Comparison of ENCODE assay signal across 8 cellular contexts in genomic region chr7:139777948-139778841, GRCh38. TPM values are rescaled to one million over a fixed set of nuclear protein-coding genes. Genes with fewer than 3 reads are reported as not detected.
A peak's percentile ranks its signal among the peaks of the same experiment; 100 is the strongest.
DNase-seq lines count a peak whose midpoint lies in the region; ATAC-seq and TF ChIP-seq lines count a peak whose summit lies in the region.

HIPK2 (minus strand) TSS chr7:139777998; CDS start chr7:139777623, 375 bp downstream.

- CTCF ChIA-PET in AG04450 (lab: Charles Lee), result interaction anchor here (0.6 to 1.3 kb wide), 10 partner anchors 97 to 224 kb away, joined by 3 to 6 read pairs (median 4); no protein-coding TSS in a partner anchor
- CTCF ChIA-PET in activated CD8-positive, alpha-beta T cell treated with anti-CD3 and anti-CD28 coated beads, Interleukin-2, amount 10 ng/mL, durations not matched to agents 7 days and 5 days (lab: Charles Lee), result interaction anchor here (0.7 to 2.0 kb wide), 7 partner anchors 9 to 270 kb away, joined by 3 to 14 read pairs (median 4); no protein-coding TSS in a partner anchor

- peaks cover 7 to 19% of the 10 kb centered on the region in 2 donors for H3K4me1 ChIP-seq in lung (ENCODE audit: control insufficient read depth in 2 of 2, insufficient read depth in 2 of 2, low read length in 2 of 2)

- ATAC-seq in GM18867 (IDR thresholded peaks at IDR 0.05; ENCODE audit: unreplicated experiment), result peak; percentile 76
- peak; percentile 64 for ATAC-seq in HG03108 (IDR thresholded peaks at IDR 0.05; ENCODE audit: unreplicated experiment)
- peak; percentile 71 for ATAC-seq in activated CD8-positive, alpha-beta T cell treated with anti-CD3 and anti-CD28 coated beads, Interleukin-2, amount 10 ng/mL, durations not matched to agents 7 days and 5 days
- peak; percentile 82 for ATAC-seq in lung (ENCODE audit: insufficient read depth, low FRiP score)

- no peak for TF ChIP-seq CTCF in AG04450 (IDR thresholded peaks at IDR 0.05; ENCODE audit: low read depth, low read length)
- TF ChIP-seq CTCF in lung (IDR thresholded peaks at IDR 0.05; ENCODE audit: control extremely low read depth, extremely low read depth), result no peak

- H3K4me3 Mint-ChIP-seq in activated CD8-positive, alpha-beta T cell treated with anti-CD3 and anti-CD28 coated beads, Interleukin-2, amount 10 ng/mL, durations not matched to agents 7 days and 5 days, result peak within 1 kb of the TSS; percentile 94

- H3K27ac ChIP-seq in AG04450 (ENCODE audit: low read depth, low read length) (peak within 1 kb of the TSS; percentile 96), lung (ENCODE audit: low read depth in 1 of 2, low read length in 1 of 2) (peak within 1 kb of the TSS; percentile 98 to 99)

- peaks cover 16% of the 10 kb centered on the region for H3K27me3 Mint-ChIP-seq in activated CD8-positive, alpha-beta T cell treated with anti-CD3 and anti-CD28 coated beads, Interleukin-2, amount 10 ng/mL, durations not matched to agents 7 days and 5 days (ENCODE audit: low read depth)

- peaks cover 0 to 2% of the 10 kb centered on the region in 2 donors for H3K36me3 ChIP-seq in lung (ENCODE audit: control insufficient read depth in 2 of 2, insufficient read depth in 2 of 2, low read length in 2 of 2)

- 0 to 1% methylated on average over 28 to 96 of the region's 96 CpGs for WGBS in lung, 2 donors

- peaks cover 4% of the 10 kb centered on the region for H3K36me3 Mint-ChIP-seq in activated CD8-positive, alpha-beta T cell treated with anti-CD3 and anti-CD28 coated beads, Interleukin-2, amount 10 ng/mL, durations not matched to agents 7 days and 5 days (ENCODE audit: low read depth)

- POLR2A ChIA-PET in AG04450 (lab: Yijun Ruan, JAX), result interaction anchor here (0.8 to 1.7 kb wide), 5 partner anchors 46 to 217 kb away, joined by 3 to 11 read pairs (median 5); no protein-coding TSS in a partner anchor
- POLR2A ChIA-PET in activated CD8-positive, alpha-beta T cell treated with anti-CD3 and anti-CD28 coated beads, Interleukin-2, amount 10 ng/mL, durations not matched to agents 7 days and 5 days (lab: Charles Lee), result no interaction called here

- H3K27me3 ChIP-seq in AG04450 (ENCODE audit: control insufficient read depth, insufficient read depth, low read length) (no peaks in the 10 kb centered on the region), lung (ENCODE audit: control insufficient read depth, insufficient read depth) (no peaks in the 10 kb centered on the region)

- no peaks in the 10 kb centered on the region for H3K9me3 Mint-ChIP-seq in activated CD8-positive, alpha-beta T cell treated with anti-CD3 and anti-CD28 coated beads, Interleukin-2, amount 10 ng/mL, durations not matched to agents 7 days and 5 days (ENCODE audit: insufficient read depth)

- H3K27ac Mint-ChIP-seq in activated CD8-positive, alpha-beta T cell treated with anti-CD3 and anti-CD28 coated beads, Interleukin-2, amount 10 ng/mL, durations not matched to agents 7 days and 5 days, result peak within 1 kb of the TSS; percentile 94

- H3K4me3 ChIP-seq in AG04450 (ENCODE audit: low read depth, low read length), result peak within 1 kb of the TSS; percentile 88
- H3K4me3 ChIP-seq in lung, result peak within 1 kb of the TSS; percentile 95

- no peak for DNase-seq in AG04450 (ENCODE audit: low read depth, low spot score)
- peak; percentile 71 for DNase-seq in NCI-H526 treated with DMSO at 0.1 percent for 48 hours (lab: John Stamatoyannopoulos, UW)
- peak; percentile 74 for DNase-seq in activated CD8-positive, alpha-beta T cell treated with anti-CD3 and anti-CD28 coated beads, Interleukin-2, amount 10 ng/mL, durations not matched to agents 7 days and 5 days
- peak; percentile 67 for DNase-seq in effector CD4-positive, alpha-beta T cell
- DNase-seq in lung (ENCODE audit: low spot score), result peak; percentile 73
- DNase-seq in stimulated activated CD4-positive, alpha-beta T cell treated with anti-CD3 and anti-CD28 coated beads, TNF-alpha, amount 100 ng/mL, for 4 hours (ENCODE audit: low read depth in 3 of 3), result peak; percentile 41 to 62 (median 47)

- H3K4me1 Mint-ChIP-seq in activated CD8-positive, alpha-beta T cell treated with anti-CD3 and anti-CD28 coated beads, Interleukin-2, amount 10 ng/mL, durations not matched to agents 7 days and 5 days (ENCODE audit: low read depth), result peaks cover 35% of the 10 kb centered on the region

- H3K9me3 ChIP-seq in AG04450 (ENCODE audit: control insufficient read depth, insufficient read depth, low read length), result no peaks in the 10 kb centered on the region; the same call in 1 of the 2 replicates
- no peaks in the 10 kb centered on the region for H3K9me3 ChIP-seq in lung (ENCODE audit: control insufficient read depth in 2 of 2, insufficient read depth in 1 of 2, low read length in 1 of 2)

RNA-seq across cellular contexts. Expression of gene HIPK2, which starts in this region (rescaled TPM):
- 61.4 and 74.6 TPM in 2 replicates for polyA plus RNA-seq in AG04450 (2011; rRNA removed)
- 130 and 163 TPM in 2 replicates for polyA minus RNA-seq in AG04450 (2011; rRNA and poly(A)+ RNA removed)
- 10 to 100 TPM; 17.0 to 17.2 TPM for total RNA-seq in activated CD8-positive, alpha-beta T cell treated with anti-CD3 and anti-CD28 coated beads, Interleukin-2, amount 10 ng/mL, durations not matched to agents 7 days and 5 days
- 10 to 100 TPM; 22.6 to 65.1 TPM for total RNA-seq in lung
- polyA plus RNA-seq in lung, result 10 to 100 TPM in 1 of 2 donors, 1 to 10 TPM in 1; 8.7 to 13.9 TPM
